ENCODE assay signal across 21 cellular contexts in genomic region chr7:71238541-71238940, GRCh38.
DNase-seq lines count a peak whose midpoint lies in the region; ATAC-seq, FAIRE-seq and TF ChIP-seq lines count a peak whose summit lies in the region.
"Had no signal": no experiment of that assay in that cellular context is flagged by ENCODE, and none has a peak within 500 bp of the region (broad histone marks: within the 10 kb centered on the region; RNA-seq: fewer than 3 reads in every experiment).

No MANE protein-coding gene starts in this region.

- no peak overlapping the region; the same call in 1 of the 2 replicates for H2AK5ac ChIP-seq in H1 (ENCODE audit: low read depth, low read length)
- H2AK5ac ChIP-seq in neuronal stem cell (ENCODE audit: low read depth, low read length) = no peak overlapping the region

- H3K14ac ChIP-seq in H1 (ENCODE audit: insufficient read length) (no peak overlapping the region), neuronal stem cell (ENCODE audit: low read length) (no peak overlapping the region)

- peaks cover 10 to 22% (median 14%) of the 10 kb centered on the region in 4 experiments for H3K4me1 ChIP-seq in H1 (replicated peaks in 1 of 4; ENCODE audit: control insufficient read depth in 3 of 4, insufficient read depth in 4 of 4, low read length in 3 of 4)
- peaks cover 14 to 31% of the 10 kb centered on the region in 2 donors for H3K4me1 ChIP-seq in neuronal stem cell (ENCODE audit: control insufficient read depth in 2 of 2, insufficient read depth in 1 of 2, low read depth in 1 of 2, low read length in 2 of 2)
- H3K4me1 ChIP-seq in transverse colon = peaks cover 0 to 9% (median 5%) of the 10 kb centered on the region in 4 donors
- H3K4me1 ChIP-seq: HAP-1 had no signal

- H2BK12ac ChIP-seq in H1 (ENCODE audit: low read depth, low read length) = 0 out of 2 replicates have a peak overlapping the region, but pooled peaks have one; percentile 41
- no peak overlapping the region for H2BK12ac ChIP-seq in neuronal stem cell (ENCODE audit: low read length)

- H3K23me2 ChIP-seq in H1 (ENCODE audit: low read depth, low read length) = no peaks in the 10 kb centered on the region

- no peaks in the 10 kb centered on the region for H3K9me3 ChIP-seq in H1 (ENCODE audit: insufficient read depth in 2 of 2, low read depth in 1 of 2, low read length in 1 of 2)
- peaks cover 0 to 3% of the 10 kb centered on the region in 2 donors for H3K9me3 ChIP-seq in neuronal stem cell (replicated peaks in 1 of 2; ENCODE audit: control insufficient read depth in 2 of 2, insufficient read depth in 1 of 2, low read depth in 1 of 2, low read length in 2 of 2)
- H3K9me3 ChIP-seq in transverse colon = no peaks in the 10 kb centered on the region
- H3K9me3 ChIP-seq: HAP-1 had no signal

- H2AFZ ChIP-seq in H1 (ENCODE audit: low read length) = no peak overlapping the region
- no peak overlapping the region for H2AFZ ChIP-seq in neuronal stem cell (ENCODE audit: low read length)

- peaks cover 2 to 3% of the 10 kb centered on the region in 2 experiments for H4K20me1 ChIP-seq in H1 (replicated peaks in 1 of 2; ENCODE audit: control insufficient read depth in 1 of 2, insufficient read depth in 2 of 2, low read length in 2 of 2)

- TF ChIP-seq CTCF in H1 (IDR thresholded peaks at IDR 0.05; ENCODE audit: control extremely low read depth in 1 of 3, insufficient read depth in 1 of 3, low read depth in 1 of 3, low read length in 3 of 3) (no peak), transverse colon (IDR thresholded peaks at IDR 0.05) (no peak)

- H3K23ac ChIP-seq in H1 (ENCODE audit: insufficient read length) = no peak overlapping the region
- no peak overlapping the region for H3K23ac ChIP-seq in neuronal stem cell (ENCODE audit: low read depth, low read length, poor library complexity)

- no peak overlapping the region for H2BK120ac ChIP-seq in H1 (replicated peaks; ENCODE audit: low read depth, low read length)
- H2BK120ac ChIP-seq in neuronal stem cell (ENCODE audit: low read depth, low read length) = no peak overlapping the region

- H2BK20ac ChIP-seq in H1 (ENCODE audit: low read length) = no peak overlapping the region

- H3K27me3 ChIP-seq in H1 (replicated peaks in 1 of 4; ENCODE audit: control insufficient read depth in 3 of 4, extremely low read depth in 1 of 4, insufficient read depth in 3 of 4, low read length in 3 of 4) (no peaks in the 10 kb centered on the region), neuronal stem cell (ENCODE audit: control insufficient read depth in 3 of 3, insufficient read depth in 3 of 3, low read depth in 1 of 3, low read length in 3 of 3) (no peaks in the 10 kb centered on the region), transverse colon (no peaks in the 10 kb centered on the region)

- CTCF ChIA-PET in H1 (lab: Charles Lee; ENCODE audit: partially characterized antibody) = interaction anchor here (0.8 to 1.6 kb wide), 4 partner anchors 17 to 266 kb away, joined by 3 read pairs; no protein-coding TSS in a partner anchor

- H4K91ac ChIP-seq in H1 (replicated peaks; ENCODE audit: insufficient read length, low read length) = peak overlapping the region; percentile 79
- H4K91ac ChIP-seq in neuronal stem cell (ENCODE audit: low read depth, low read length, poor library complexity) = no peak overlapping the region

- no peak overlapping the region for H2BK15ac ChIP-seq in H1 (ENCODE audit: low read length)
- no peak overlapping the region for H2BK15ac ChIP-seq in neuronal stem cell (ENCODE audit: low read length)

- TF ChIP-seq POLR2A in H1 (IDR thresholded peaks at IDR 0.05; ENCODE audit: control extremely low read depth in 1 of 2, low read depth in 2 of 2, low read length in 2 of 2) (no peak), transverse colon (IDR thresholded peaks at IDR 0.05) (no peak), GM12892 (IDR thresholded peaks at IDR 0.05; ENCODE audit: low read depth, low read length) (no peak)

- H3K56ac ChIP-seq in H1 (replicated peaks; ENCODE audit: insufficient read length, low read depth, low read length) = no peak overlapping the region

- 95% methylated on average over 4 of the region's 4 CpGs; no CpG with 5 or more reads in 1 of the 2 experiments for WGBS in H1 (ENCODE audit: extremely low coverage in 1 of 2, insufficient coverage in 1 of 2, insufficient read length in 1 of 2, insufficient replicate concordance in 2 of 2, low coverage in 1 of 2, low lambda C conversion rate in 2 of 2, missing lambda C conversion rate in 1 of 2), 2 experiments
- no CpG with 5 or more reads among the region's 4 CpGs for WGBS in neuronal stem cell (ENCODE audit: extremely low coverage in 2 of 2, insufficient read length in 2 of 2, insufficient replicate concordance in 1 of 2), 2 donors
- 77% methylated on average over 4 of the region's 4 CpGs; no CpG with 5 or more reads in 1 of the 2 donors for WGBS in transverse colon (ENCODE audit: low coverage in 1 of 2), 2 donors

- H3K27ac ChIP-seq in H1 (ENCODE audit: low read depth, low read length) (no peak overlapping the region), neuronal stem cell (replicated peaks; ENCODE audit: low read length) (no peak overlapping the region), transverse colon (peak overlapping the region in 3 of 4 donors; percentile 47 to 75 (median 63))
- H3K27ac ChIP-seq: 22Rv1 had no signal

- H3K4me2 ChIP-seq in H1 (ENCODE audit: insufficient read depth in 1 of 2, low read depth in 2 of 2, low read length in 2 of 2) (no peak overlapping the region), neuronal stem cell (ENCODE audit: insufficient read depth, low read length, poor library complexity, severe bottlenecking) (no peak overlapping the region)

- H3K9ac ChIP-seq in H1 (replicated peaks in 1 of 4; ENCODE audit: extremely low read depth in 1 of 4, low read depth in 3 of 4, low read length in 3 of 4) (no peak overlapping the region), neuronal stem cell (ENCODE audit: low read depth, low read length, poor library complexity) (no peak overlapping the region)

- no peak overlapping the region for H4K5ac ChIP-seq in H1 (ENCODE audit: insufficient read length, low read depth, low read length)

- in situ Hi-C loops in transverse colon (cut with MboI; ENCODE audit: low pct_ligation_motif_present in 1 of 4, low pct_unique_long_range_greater_than_20kb in 1 of 4, low sequenced_read_pairs in 3 of 4) = no loop called here

- no peaks in the 10 kb centered on the region for H3K36me3 ChIP-seq in H1 (ENCODE audit: control insufficient read depth in 2 of 4, insufficient read depth in 4 of 4, low read length in 3 of 4)
- no peaks in the 10 kb centered on the region for H3K36me3 ChIP-seq in neuronal stem cell (replicated peaks in 1 of 2; ENCODE audit: control insufficient read depth in 2 of 2, insufficient read depth in 2 of 2, low read length in 2 of 2)
- no peaks in the 10 kb centered on the region for H3K36me3 ChIP-seq in transverse colon
- H3K36me3 ChIP-seq: HAP-1 had no signal

- H3K79me1 ChIP-seq in H1 (ENCODE audit: low read depth, low read length) (peaks cover 9% of the 10 kb centered on the region; the same call in 1 of the 2 replicates), neuronal stem cell (ENCODE audit: low read depth, low read length) (no peaks in the 10 kb centered on the region)

- no peak for ATAC-seq in HG03571 (IDR thresholded peaks at IDR 0.05; ENCODE audit: unreplicated experiment)
- ATAC-seq: stimulated activated naive B cell treated with anti-CD40 and anti-IgM and Interleukin-4, amounts not matched to agents 10 μg/mL and 1 μg/mL and 100 μg/mL, for 72 hours had no signal

- FAIRE-seq in H1 (lab: Jason Lieb, UNC) (no peak), GM12892 (lab: Jason Lieb, UNC) (no peak)

- H4K8ac ChIP-seq in H1 (ENCODE audit: extremely low read depth, insufficient read depth, low read length) = no peak overlapping the region
- no peak overlapping the region for H4K8ac ChIP-seq in neuronal stem cell (ENCODE audit: low read depth, low read length)

- DNase-seq in DMS 273 (lab: John Stamatoyannopoulos, UW; ENCODE audit: unreplicated experiment) (peak; percentile 39), DMS 273 treated with DMSO at 0.1 percent for 48 hours (lab: John Stamatoyannopoulos, UW) (no peak), H1 (ENCODE audit: low read depth in 1 of 2, low spot score in 2 of 2) (no peak), neuronal stem cell (ENCODE audit: low spot score) (no peak), transverse colon (no peak), NCI-H69 (lab: John Stamatoyannopoulos, UW) (no peak), GM12892 (ENCODE audit: insufficient read length) (no peak)
- DNase-seq: activated CD4-positive, alpha-beta T cell treated with anti-CD3 and anti-CD28 coated beads for 48 hours; AML-193; effector memory CD4-positive, alpha-beta T cell; KBM-7; NCI-H1694; NCI-H2227 treated with DMSO at 0.1 percent for 48 hours; NCI-H774; SHP77; stimulated activated CD4-positive, alpha-beta T cell treated with anti-CD3 and anti-CD28 coated beads, Interleukin-2, amount 100 ng/mL, for 24 hours; stimulated activated naive B cell treated with anti-CD40 and anti-IgM and Interleukin-4, amounts not matched to agents 10 μg/mL and 1 μg/mL and 100 μg/mL, for 72 hours; trophoblast cell had no signal

- TF ChIP-seq RAD21 in H1 (IDR thresholded peaks at IDR 0.05 in 1 of 2, conservative IDR thresholded peaks at IDR 0.05 in 1 of 2; ENCODE audit: low read depth in 2 of 2, low read length in 2 of 2) = peak in 1 of 2 experiments; percentile 6; a peak in 1 of 4 replicates

- H3K4ac ChIP-seq in H1 (replicated peaks; ENCODE audit: insufficient read length, low read depth, low read length) = no peak overlapping the region
- H3K4ac ChIP-seq in neuronal stem cell (ENCODE audit: low read length) = no peak overlapping the region

- TF ChIP-seq EP300 in H1 (IDR thresholded peaks at IDR 0.05; ENCODE audit: borderline replicate concordance in 1 of 2, low read depth in 2 of 2, low read length in 2 of 2) = no peak
- TF ChIP-seq EP300 in transverse colon (IDR thresholded peaks at IDR 0.05; ENCODE audit: low read depth) = no peak

- intact Hi-C loops in transverse colon (cut with DNase I; ENCODE audit: low total_unique reads) = no loop called here

- POLR2A ChIA-PET in H1 (lab: Charles Lee; ENCODE audit: partially characterized antibody) = interaction anchor here (0.8 to 1.4 kb wide), 2 partner anchors 13 to 18 kb away, joined by 3 to 4 read pairs; no protein-coding TSS in a partner anchor

- H3K4me3 ChIP-seq in H1 (ENCODE audit: extremely low read depth in 1 of 4, insufficient read depth in 2 of 4, low read depth in 3 of 4, low read length in 4 of 4) (no peak overlapping the region), neuronal stem cell (ENCODE audit: low read length in 2 of 2) (no peak overlapping the region), transverse colon (no peak overlapping the region)
- H3K4me3 ChIP-seq: HAP-1 had no signal

- H2BK5ac ChIP-seq in H1 (ENCODE audit: low read depth, low read length) = 0 out of 2 replicates have a peak overlapping the region, but pooled peaks have one; percentile 5
- H2BK5ac ChIP-seq in neuronal stem cell (ENCODE audit: low read length) = no peak overlapping the region

- H3K18ac ChIP-seq in H1 (ENCODE audit: extremely low read depth, low read length) = 0 out of 2 replicates have a peak overlapping the region, but pooled peaks have one; percentile 19
- H3K18ac ChIP-seq in neuronal stem cell (ENCODE audit: low read length) = peak overlapping the region; percentile 70

- peaks cover 4 to 87% of the 10 kb centered on the region in 2 experiments; a peak in 3 of 4 replicates for H3K79me2 ChIP-seq in H1 (ENCODE audit: control insufficient read depth in 1 of 2, insufficient read depth in 2 of 2, low read length in 2 of 2)

TF ChIP-seq in H1, 55 proteins besides CTCF, POLR2A, EP300 and RAD21:
- no peak for TF ChIP-seq TBP (IDR thresholded peaks at IDR 0.05; ENCODE audit: low read depth, low read length)

Comparison
In these comparisons a context has a peak if more than half of its experiments do, and no peak if none do; other contexts are left out.
1. H3K27ac ChIP-seq: peak in transverse colon (3 of 4); none in H1 (single experiment) and neuronal stem cell (single experiment).